1 cellular context compared by ENCODE assay signal in genomic region chr2:231364061-231364460, GRCh38.
TF ChIP-seq lines count a peak whose summit lies in the region.

No MANE protein-coding gene starts in this region.

TF ChIP-seq in IMR-90, 13 proteins besides CTCF, POLR2A, EP300 and RAD21:
- TF ChIP-seq BHLHE40 (IDR thresholded peaks at IDR 0.05; ENCODE audit: low read depth, low read length) = no peak
- no peak for TF ChIP-seq FOS (IDR thresholded peaks at IDR 0.05; ENCODE audit: low read depth, low read length)
- TF ChIP-seq RCOR1 (IDR thresholded peaks at IDR 0.05; ENCODE audit: insufficient replicate concordance, low read length) = no peak
